1 cellular context compared by ENCODE assay signal in genomic region chr12:49121047-49121696, GRCh38.
TF ChIP-seq lines count a peak whose summit lies in the region.

No MANE protein-coding gene starts in this region.

TF ChIP-seq in K562, 482 proteins besides CTCF, POLR2A, EP300 and RAD21:
- no peak for TF ChIP-seq TEAD1 (CRISPR knock-in tag; IDR thresholded peaks at IDR 0.05)
- no peak for TF ChIP-seq COPS2 (conservative IDR thresholded peaks at IDR 0.05)
- peak; percentile 91 for TF ChIP-seq CTBP1 (IDR thresholded peaks at IDR 0.05; ENCODE audit: borderline replicate concordance)
- TF ChIP-seq RCOR1 (IDR thresholded peaks at IDR 0.05; ENCODE audit: borderline replicate concordance in 1 of 2, low read depth in 2 of 2, low read length in 2 of 2) = peak; percentile 72 to 95
- TF ChIP-seq ZNF780A (CRISPR knock-in tag; IDR thresholded peaks at IDR 0.05) = no peak
- no peak for TF ChIP-seq NR2C2 (CRISPR knock-in tag; IDR thresholded peaks at IDR 0.05)
- TF ChIP-seq NR2C2 (tag; IDR thresholded peaks at IDR 0.05) = peak; percentile 89
- TF ChIP-seq PHF21A (IDR thresholded peaks at IDR 0.05; ENCODE audit: borderline replicate concordance, low read depth) = 0 out of 2 replicates have a peak, but pooled peaks have one; percentile 28
- peak; percentile 49; the same call in 1 of the 2 replicates for TF ChIP-seq ELF1 (tag; IDR thresholded peaks at IDR 0.05)
- no peak for TF ChIP-seq ZNF583 (CRISPR knock-in tag; IDR thresholded peaks at IDR 0.05)
- TF ChIP-seq POLR2AphosphoS2 (IDR thresholded peaks at IDR 0.05; ENCODE audit: low read length) = no peak
- peak; percentile 6; the same call in 1 of the 2 replicates for TF ChIP-seq SPI1 (IDR thresholded peaks at IDR 0.05; ENCODE audit: borderline replicate concordance, low read depth, low read length)
- TF ChIP-seq NR2C1 (IDR thresholded peaks at IDR 0.05) = peak; percentile 72
- peak; percentile 88 for TF ChIP-seq NR2C1 (tag; IDR thresholded peaks at IDR 0.05)
- no peak for TF ChIP-seq HMG20A (CRISPR knock-in tag; conservative IDR thresholded peaks at IDR 0.05)
- TF ChIP-seq GABPA (tag; conservative IDR thresholded peaks at IDR 0.05; ENCODE audit: low read depth) = peak; percentile 45; the same call in 1 of the 2 replicates
- no peak for TF ChIP-seq DNMT1 (IDR thresholded peaks at IDR 0.05)
- TF ChIP-seq ETV1 (tag; conservative IDR thresholded peaks at IDR 0.05; ENCODE audit: low read depth) = peak; percentile 59
- TF ChIP-seq PKNOX1 (IDR thresholded peaks at IDR 0.05) = peak; percentile 22; the same call in 1 of the 2 replicates
- TF ChIP-seq CREB5 (CRISPR knock-in tag; IDR thresholded peaks at IDR 0.05) = no peak
- TF ChIP-seq MEIS2 (IDR thresholded peaks at IDR 0.05; ENCODE audit: partially characterized antibody) = peak; percentile 31
- TF ChIP-seq KDM1A (IDR thresholded peaks at IDR 0.05) = peak; percentile 93 to 94
- peak in 1 of 2 experiments; percentile 61; a peak in 1 of 4 replicates for TF ChIP-seq HDAC1 (IDR thresholded peaks at IDR 0.05)
- TF ChIP-seq ELK3 (CRISPR knock-in tag; IDR thresholded peaks at IDR 0.05) = no peak
- no peak for TF ChIP-seq KHSRP (IDR thresholded peaks at IDR 0.05)
- no peak for TF ChIP-seq MAFF (IDR thresholded peaks at IDR 0.05; ENCODE audit: low read length)
- peak; percentile 66; the same call in 1 of the 2 replicates for TF ChIP-seq HDAC2 (IDR thresholded peaks at IDR 0.05)
- TF ChIP-seq CHD1 (IDR thresholded peaks at IDR 0.05; ENCODE audit: low read length) = no peak
- TF ChIP-seq ZNF143 (CRISPR knock-in tag; IDR thresholded peaks at IDR 0.05) = no peak
- TF ChIP-seq JUND (IDR thresholded peaks at IDR 0.05; ENCODE audit: borderline replicate concordance, low read depth, low read length) = no peak
- peak; percentile 46; the same call in 1 of the 3 replicates for TF ChIP-seq JUND (tag; IDR thresholded peaks at IDR 0.05; ENCODE audit: borderline replicate concordance, low read depth, low read length)
